In the genomic region with DNA sequence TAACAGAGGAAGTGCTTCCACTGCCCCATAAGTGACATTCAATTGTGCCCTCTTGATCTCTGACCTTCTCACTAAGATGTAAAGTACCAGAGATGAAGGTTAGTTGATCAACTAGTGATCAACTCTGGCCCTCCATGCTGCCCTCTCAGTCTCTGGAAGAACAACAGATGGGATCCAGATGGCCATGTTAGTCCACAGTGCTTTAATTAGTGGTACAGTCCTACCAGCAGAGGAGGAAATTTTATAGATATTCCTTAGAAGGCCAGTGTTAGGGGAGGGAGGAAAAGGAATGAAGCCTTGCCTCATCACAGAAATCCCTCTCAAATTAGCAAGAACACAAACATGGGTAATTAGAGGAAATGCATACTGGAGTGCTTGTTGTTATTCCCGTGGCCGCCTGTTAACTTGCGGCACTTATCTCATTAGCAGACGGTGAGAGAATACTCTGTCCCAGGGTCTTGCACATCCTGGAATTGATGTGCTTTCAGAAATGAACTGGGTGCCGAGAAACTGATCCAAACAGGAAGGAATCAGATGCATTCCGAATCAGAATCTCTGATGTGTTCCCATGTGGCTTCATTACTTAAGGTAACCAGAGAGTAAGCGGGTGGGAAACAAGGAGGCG, we compare ENCODE assay signal across 27 cellular contexts.
A peak's percentile ranks its signal among the peaks of the same experiment; 100 is the strongest.
DNase-seq lines count a peak whose midpoint lies in the region; ATAC-seq, FAIRE-seq and TF ChIP-seq lines count a peak whose summit lies in the region.
"Had no signal": no experiment of that assay in that cellular context is flagged by ENCODE, and none has a peak within 500 bp of the region (broad histone marks: within the 10 kb centered on the region; RNA-seq: fewer than 3 reads in every experiment).

No MANE protein-coding gene starts in this region.

- no peak overlapping the region for H3K27ac Mint-ChIP-seq in astrocyte (ENCODE audit: unreplicated experiment)
- H3K27ac Mint-ChIP-seq: stimulated activated naive CD8-positive, alpha-beta T cell treated with anti-CD3 and anti-CD28 coated beads, Interleukin-15, amount 100 ng/mL, for 72 hours; T-helper 1 cell treated with Interleukin-12 subunit alpha and Interleukin-12 subunit beta and Interleukin-4 antibody, amounts not matched to agents 30 μg/mL and 1 μg/mL, for 36 hours had no signal

- peaks cover 14% of the 10 kb centered on the region for H3K4me1 Mint-ChIP-seq in astrocyte (ENCODE audit: low read depth, unreplicated experiment)
- H3K4me1 Mint-ChIP-seq: stimulated activated naive CD8-positive, alpha-beta T cell treated with anti-CD3 and anti-CD28 coated beads, Interleukin-15, amount 100 ng/mL, for 72 hours had no signal

- H3K9me3 ChIP-seq in astrocyte (ENCODE audit: insufficient read depth, low read depth, low read length): peaks cover 4% of the 10 kb centered on the region
- H3K9me3 ChIP-seq in smooth muscle cell (replicated peaks; ENCODE audit: low read depth): no peaks in the 10 kb centered on the region
- H3K9me3 ChIP-seq: adrenal gland, BLaER1, breast epithelium, Caco-2, colonic mucosa, neutrophil, spleen, upper lobe of left lung had no signal

- H3K27ac ChIP-seq in astrocyte (ENCODE audit: low read depth, low read length): no peak overlapping the region
- H3K27ac ChIP-seq in smooth muscle cell (ENCODE audit: low read depth): no peak overlapping the region
- H3K27ac ChIP-seq: adrenal gland, BLaER1, breast epithelium, colonic mucosa, hepatocyte, neutrophil, spleen, upper lobe of left lung had no signal

- H2AFZ ChIP-seq in astrocyte (ENCODE audit: low read depth, low read length) (peak overlapping the region; percentile 11), smooth muscle cell (ENCODE audit: low read depth) (peak overlapping the region; percentile 76)
- H2AFZ ChIP-seq: hepatocyte had no signal

- WGBS in smooth muscle cell (ENCODE audit: low lambda C conversion rate): 46% methylated on average over 8 of the region's 8 CpGs

- no peaks in the 10 kb centered on the region for H3F3A ChIP-seq in smooth muscle cell (ENCODE audit: low read depth)

- no peaks in the 10 kb centered on the region for H3K79me2 ChIP-seq in astrocyte (ENCODE audit: insufficient read depth, low read length)
- no peaks in the 10 kb centered on the region for H3K79me2 ChIP-seq in smooth muscle cell (ENCODE audit: low read depth)
- H3K79me2 ChIP-seq: hepatocyte had no signal

- peaks cover 13% of the 10 kb centered on the region for H3K4me1 ChIP-seq in astrocyte (ENCODE audit: insufficient read depth, low read length)
- no peaks in the 10 kb centered on the region for H3K4me1 ChIP-seq in smooth muscle cell (ENCODE audit: low read depth)
- H3K4me1 ChIP-seq: BLaER1, breast epithelium, Caco-2, colonic mucosa, spleen, upper lobe of left lung had no signal

- no peak overlapping the region for H3K4me3 Mint-ChIP-seq in astrocyte (ENCODE audit: unreplicated experiment)
- H3K4me3 Mint-ChIP-seq: stimulated activated naive CD8-positive, alpha-beta T cell treated with anti-CD3 and anti-CD28 coated beads, Interleukin-15, amount 100 ng/mL, for 72 hours; T-helper 1 cell treated with Interleukin-12 subunit alpha and Interleukin-12 subunit beta and Interleukin-4 antibody, amounts not matched to agents 30 μg/mL and 1 μg/mL, for 36 hours had no signal

- no peaks in the 10 kb centered on the region for H3K27me3 Mint-ChIP-seq in astrocyte (ENCODE audit: low read depth, unreplicated experiment)

- H3K36me3 ChIP-seq in astrocyte (ENCODE audit: insufficient read depth, low read length): no peaks in the 10 kb centered on the region
- H3K36me3 ChIP-seq in smooth muscle cell (ENCODE audit: low read depth): no peaks in the 10 kb centered on the region
- H3K36me3 ChIP-seq: adrenal gland, BLaER1, breast epithelium, colonic mucosa, neutrophil, spleen, upper lobe of left lung had no signal

- no peaks in the 10 kb centered on the region for H3K36me3 Mint-ChIP-seq in astrocyte (ENCODE audit: low read depth, unreplicated experiment)

- no peak for ATAC-seq in GM19328 (IDR thresholded peaks at IDR 0.05; ENCODE audit: unreplicated experiment)
- ATAC-seq: PC-3; stimulated activated naive CD8-positive, alpha-beta T cell treated with anti-CD3 and anti-CD28 coated beads, Interleukin-15, amount 100 ng/mL, for 72 hours had no signal

- H3K9ac ChIP-seq in astrocyte (ENCODE audit: low read length) (no peak overlapping the region), smooth muscle cell (ENCODE audit: low read depth) (no peak overlapping the region)
- H3K9ac ChIP-seq: BLaER1 had no signal

- H3K4me3 ChIP-seq in astrocyte (ENCODE audit: insufficient read depth, low read depth, low read length) (no peak overlapping the region), smooth muscle cell (no peak overlapping the region)
- H3K4me3 ChIP-seq: adrenal gland, BLaER1, breast epithelium, colonic mucosa, hepatocyte, spleen, upper lobe of left lung had no signal

- no peaks in the 10 kb centered on the region for H3K9me3 Mint-ChIP-seq in astrocyte (ENCODE audit: unreplicated experiment)
- H3K9me3 Mint-ChIP-seq: stimulated activated naive CD8-positive, alpha-beta T cell treated with anti-CD3 and anti-CD28 coated beads, Interleukin-15, amount 100 ng/mL, for 72 hours; T-helper 1 cell treated with Interleukin-12 subunit alpha and Interleukin-12 subunit beta and Interleukin-4 antibody, amounts not matched to agents 30 μg/mL and 1 μg/mL, for 36 hours had no signal

- H4K20me1 ChIP-seq in astrocyte (ENCODE audit: insufficient read depth, low read length) (no peaks in the 10 kb centered on the region), smooth muscle cell (ENCODE audit: low read depth) (no peaks in the 10 kb centered on the region)
- H4K20me1 ChIP-seq: BLaER1 had no signal

- no peak for FAIRE-seq in astrocyte (lab: Jason Lieb, UNC)
- FAIRE-seq: GM18507 had no signal

- TF ChIP-seq CTCF in astrocyte (IDR thresholded peaks at IDR 0.05; ENCODE audit: insufficient read depth, low read depth, low read length) (no peak), smooth muscle cell (IDR thresholded peaks at IDR 0.05; ENCODE audit: borderline replicate concordance, insufficient read depth, poor library complexity, severe bottlenecking) (no peak)

- DNase-seq in GM03348 (ENCODE audit: low spot score) (peak; percentile 52), NCI-H446 treated with DMSO at 0.1 percent for 48 hours (lab: John Stamatoyannopoulos, UW) (peak; percentile 89), astrocyte (ENCODE audit: low read depth) (no peak), smooth muscle cell (lab: John Stamatoyannopoulos, UW; ENCODE audit: unreplicated experiment) (no peak), RPMI8226 (no peak), inferior parietal cortex (ENCODE audit: extremely low spot score) (no peak)
- DNase-seq: activated CD4-positive, alpha-beta T cell treated with anti-CD3 and anti-CD28 coated beads, Interleukin-2, amount 50 U/mL, for 4 hours; activated CD8-positive, alpha-beta memory T cell treated with anti-CD3 and anti-CD28 coated beads, Interleukin-2, amount 50 U/mL, for 48 hours; activated effector memory CD4-positive, alpha-beta T cell treated with anti-CD3 and anti-CD28 coated beads, Interleukin-2, amount 50 U/mL, for 16 hours; adrenal gland; Caco-2; colonic mucosa; islet precursor cell; NCI-H2081; NCI-H774; PC-3; spleen; stimulated activated CD4-positive, alpha-beta T cell treated with anti-CD3 and anti-CD28 coated beads, Interleukin-4, amount 100 ng/mL, for 24 hours; stimulated activated naive CD8-positive, alpha-beta T cell treated with anti-CD3 and anti-CD28 coated beads, Interleukin-15, amount 100 ng/mL, for 72 hours had no signal

- H3K27me3 ChIP-seq in astrocyte (ENCODE audit: insufficient read depth, low read length): no peaks in the 10 kb centered on the region
- no peaks in the 10 kb centered on the region for H3K27me3 ChIP-seq in smooth muscle cell (ENCODE audit: low read depth)
- H3K27me3 ChIP-seq: adrenal gland, BLaER1, breast epithelium, colonic mucosa, hepatocyte, neutrophil, spleen, upper lobe of left lung had no signal

- no peak overlapping the region for H3K4me2 ChIP-seq in astrocyte (ENCODE audit: low read length)
- peak overlapping the region; percentile 38 for H3K4me2 ChIP-seq in smooth muscle cell
- H3K4me2 ChIP-seq: BLaER1, hepatocyte had no signal

Comparison
In these comparisons a context has a peak if more than half of its experiments do, and no peak if none do; other contexts are left out.
1. DNase-seq: peak in GM03348 (single experiment) and NCI-H446 treated with DMSO at 0.1 percent for 48 hours (single experiment); none in astrocyte (single experiment), smooth muscle cell (single experiment), RPMI8226 (single experiment) and inferior parietal cortex (single experiment).